20 cellular contexts compared by ENCODE assay signal in the genomic region with DNA sequence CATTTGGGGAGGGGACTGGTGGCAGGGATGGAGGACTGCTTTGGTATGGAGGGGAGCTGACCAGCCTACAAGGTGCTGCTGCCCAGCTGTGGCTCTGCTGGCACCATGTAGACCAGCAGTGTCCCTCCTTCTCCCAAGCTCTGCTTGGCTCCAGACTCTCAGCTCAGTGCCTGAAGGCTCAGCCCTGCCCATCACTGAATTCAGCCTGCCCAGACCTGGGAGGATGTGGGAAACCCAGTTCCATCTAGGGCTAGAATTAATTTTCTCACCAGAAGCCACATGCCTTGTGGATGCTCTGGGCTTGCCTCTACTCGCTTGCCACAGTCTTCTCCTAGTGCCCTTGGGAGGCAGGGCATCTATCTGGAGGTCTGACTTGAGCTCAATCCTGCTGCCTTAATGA.
DNase-seq lines count a peak whose midpoint lies in the region; TF ChIP-seq lines count a peak whose summit lies in the region.
"Had no signal": no experiment of that assay in that cellular context is flagged by ENCODE, and none has a peak within 500 bp of the region (broad histone marks: within the 10 kb centered on the region; RNA-seq: fewer than 3 reads in every experiment).

No MANE protein-coding gene starts in this region.

- peaks cover 9% of the 10 kb centered on the region for H3K36me3 Mint-ChIP-seq in activated naive CD4-positive, alpha-beta T cell treated with anti-CD3 and anti-CD28 coated beads, Interleukin-2, amount 10 ng/mL, durations not matched to agents 7 days and 5 days
- H3K36me3 Mint-ChIP-seq in activated T-helper 1 cell treated with anti-CD3 and anti-CD28 coated beads, Interleukin-12 subunit alpha, Interleukin-12 subunit beta, Interleukin-2, Interleukin-4 antibody, amounts not matched to agents 30 ng/mL and 10 ng/mL and 1 ng/mL, durations not matched to agents 14 hours and 24 hours and 36 hours (ENCODE audit: low read depth), result peaks cover 8% of the 10 kb centered on the region
- H3K36me3 Mint-ChIP-seq in immature natural killer cell, result peaks cover 0 to 4% (median 0%) of the 10 kb centered on the region in 3 donors
- H3K36me3 Mint-ChIP-seq in chondrocyte (ENCODE audit: low read depth), result no peaks in the 10 kb centered on the region

- intact Hi-C loops in activated T-helper 1 cell treated with anti-CD3 and anti-CD28 coated beads, Interleukin-12 subunit alpha, Interleukin-12 subunit beta, Interleukin-2, Interleukin-4 antibody, amounts not matched to agents 30 ng/mL and 10 ng/mL and 1 ng/mL, durations not matched to agents 14 hours and 24 hours and 36 hours (cut with micrococcal nuclease), result no loop called here

- peak overlapping the region; percentile 49 for H3K27ac Mint-ChIP-seq in activated naive CD4-positive, alpha-beta T cell treated with anti-CD3 and anti-CD28 coated beads, Interleukin-2, amount 10 ng/mL, durations not matched to agents 7 days and 5 days
- peak overlapping the region; percentile 16 for H3K27ac Mint-ChIP-seq in activated T-helper 1 cell treated with anti-CD3 and anti-CD28 coated beads, Interleukin-12 subunit alpha, Interleukin-12 subunit beta, Interleukin-2, Interleukin-4 antibody, amounts not matched to agents 30 ng/mL and 10 ng/mL and 1 ng/mL, durations not matched to agents 14 hours and 24 hours and 36 hours
- H3K27ac Mint-ChIP-seq in immature natural killer cell (peak overlapping the region in 2 of 6 donors; percentile 19 to 30), chondrocyte (ENCODE audit: unreplicated experiment) (no peak overlapping the region)

- H3K27me3 Mint-ChIP-seq in activated naive CD4-positive, alpha-beta T cell treated with anti-CD3 and anti-CD28 coated beads, Interleukin-2, amount 10 ng/mL, durations not matched to agents 7 days and 5 days, result no peaks in the 10 kb centered on the region
- H3K27me3 Mint-ChIP-seq in activated T-helper 1 cell treated with anti-CD3 and anti-CD28 coated beads, Interleukin-12 subunit alpha, Interleukin-12 subunit beta, Interleukin-2, Interleukin-4 antibody, amounts not matched to agents 30 ng/mL and 10 ng/mL and 1 ng/mL, durations not matched to agents 14 hours and 24 hours and 36 hours (ENCODE audit: insufficient read depth), result no peaks in the 10 kb centered on the region
- H3K27me3 Mint-ChIP-seq in immature natural killer cell (ENCODE audit: low read depth in 3 of 3) (peaks cover 3 to 5% (median 3%) of the 10 kb centered on the region in 3 donors), chondrocyte (ENCODE audit: low read depth) (no peaks in the 10 kb centered on the region)

- no peak for TF ChIP-seq CTCF in chondrocyte (IDR thresholded peaks at IDR 0.05)

- H3K4me1 Mint-ChIP-seq in activated naive CD4-positive, alpha-beta T cell treated with anti-CD3 and anti-CD28 coated beads, Interleukin-2, amount 10 ng/mL, durations not matched to agents 7 days and 5 days, result peaks cover 94% of the 10 kb centered on the region
- H3K4me1 Mint-ChIP-seq in activated T-helper 1 cell treated with anti-CD3 and anti-CD28 coated beads, Interleukin-12 subunit alpha, Interleukin-12 subunit beta, Interleukin-2, Interleukin-4 antibody, amounts not matched to agents 30 ng/mL and 10 ng/mL and 1 ng/mL, durations not matched to agents 14 hours and 24 hours and 36 hours (ENCODE audit: low read depth), result peaks cover 97% of the 10 kb centered on the region
- H3K4me1 Mint-ChIP-seq in immature natural killer cell (peaks cover 81 to 87% of the 10 kb centered on the region in 2 donors), chondrocyte (ENCODE audit: low read depth) (peaks cover 24% of the 10 kb centered on the region)

- no peaks in the 10 kb centered on the region for H3K9me3 Mint-ChIP-seq in activated naive CD4-positive, alpha-beta T cell treated with anti-CD3 and anti-CD28 coated beads, Interleukin-2, amount 10 ng/mL, durations not matched to agents 7 days and 5 days
- H3K9me3 Mint-ChIP-seq in activated T-helper 1 cell treated with anti-CD3 and anti-CD28 coated beads, Interleukin-12 subunit alpha, Interleukin-12 subunit beta, Interleukin-2, Interleukin-4 antibody, amounts not matched to agents 30 ng/mL and 10 ng/mL and 1 ng/mL, durations not matched to agents 14 hours and 24 hours and 36 hours, result no peaks in the 10 kb centered on the region
- H3K9me3 Mint-ChIP-seq in immature natural killer cell, result no peaks in the 10 kb centered on the region
- H3K9me3 Mint-ChIP-seq in chondrocyte (ENCODE audit: low read depth), result no peaks in the 10 kb centered on the region

- CTCF ChIA-PET in activated naive CD4-positive, alpha-beta T cell treated with anti-CD3 and anti-CD28 coated beads, Interleukin-2, amount 10 ng/mL, durations not matched to agents 7 days and 5 days (lab: Charles Lee), result interaction anchor here (1.5 kb wide), 1 partner anchor 12 kb away, joined by 6 read pairs; no protein-coding TSS in a partner anchor

- no peak overlapping the region for H3K4me3 Mint-ChIP-seq in activated naive CD4-positive, alpha-beta T cell treated with anti-CD3 and anti-CD28 coated beads, Interleukin-2, amount 10 ng/mL, durations not matched to agents 7 days and 5 days
- H3K4me3 Mint-ChIP-seq in activated T-helper 1 cell treated with anti-CD3 and anti-CD28 coated beads, Interleukin-12 subunit alpha, Interleukin-12 subunit beta, Interleukin-2, Interleukin-4 antibody, amounts not matched to agents 30 ng/mL and 10 ng/mL and 1 ng/mL, durations not matched to agents 14 hours and 24 hours and 36 hours, result no peak overlapping the region
- H3K4me3 Mint-ChIP-seq in immature natural killer cell (peak overlapping the region; percentile 31 to 70 (median 64)), chondrocyte (ENCODE audit: unreplicated experiment) (no peak overlapping the region)

- DNase-seq in activated naive CD4-positive, alpha-beta T cell treated with anti-CD3 and anti-CD28 coated beads, Interleukin-2, amount 10 ng/mL, durations not matched to agents 7 days and 5 days, result no peak
- no peak for DNase-seq in activated naive CD4-positive, alpha-beta T cell treated with anti-CD3 and anti-CD28 coated beads, Interleukin-2, amount 50 U/mL, for 16 hours
- DNase-seq in activated T-helper 1 cell treated with anti-CD3 and anti-CD28 coated beads, Interleukin-12 subunit alpha, Interleukin-12 subunit beta, Interleukin-2, Interleukin-4 antibody, amounts not matched to agents 30 ng/mL and 10 ng/mL and 1 ng/mL, durations not matched to agents 14 hours and 24 hours and 36 hours (ENCODE audit: low spot score), result no peak
- DNase-seq in immature natural killer cell (no peak), HuH-7 (ENCODE audit: low spot score) (no peak), chondrocyte (ENCODE audit: low spot score) (no peak), germinal center (ENCODE audit: low spot score) (no peak)
- DNase-seq: activated CD4-positive, CD25-positive, alpha-beta regulatory T cell treated with anti-CD3 and anti-CD28 coated beads, Interleukin-2, amount 50 U/mL, for 72 hours; activated effector memory CD4-positive, alpha-beta T cell treated with anti-CD3 and anti-CD28 coated beads, Interleukin-2, amount 50 U/mL, for 16 hours; adrenal gland; brain microvascular endothelial cell; cortex of kidney; HCEC 1CT; KG1; left ventricle myocardium superior; MV-4-11; NCI-H1694 treated with DMSO at 0.1 percent for 48 hours; right lobe of liver; Right ventricle myocardium superior; stimulated activated CD4-positive, alpha-beta T cell treated with anti-CD3 and anti-CD28 coated beads, Interleukin-15, amount 100 ng/mL, for 24 hours had no signal

Comparison
In these comparisons a context has a peak if more than half of its experiments do, and no peak if none do; other contexts are left out.
1. H3K4me3 Mint-ChIP-seq: peak in immature natural killer cell (5 of 5); none in activated naive CD4-positive, alpha-beta T cell treated with anti-CD3 and anti-CD28 coated beads, Interleukin-2, amount 10 ng/mL, durations not matched to agents 7 days and 5 days (single experiment), activated T-helper 1 cell treated with anti-CD3 and anti-CD28 coated beads, Interleukin-12 subunit alpha, Interleukin-12 subunit beta, Interleukin-2, Interleukin-4 antibody, amounts not matched to agents 30 ng/mL and 10 ng/mL and 1 ng/mL, durations not matched to agents 14 hours and 24 hours and 36 hours (single experiment) and chondrocyte (single experiment).